ENCODE assay signal across 10 cellular contexts in genomic region chr5:10306806-10307205, GRCh38. TPM values are rescaled to one million over a fixed set of nuclear protein-coding genes. Genes with fewer than 3 reads are reported as not detected.
DNase-seq lines count a peak whose midpoint lies in the region; ATAC-seq and TF ChIP-seq lines count a peak whose summit lies in the region.
"Had no signal": no experiment of that assay in that cellular context is flagged by ENCODE, and none has a peak within 500 bp of the region (broad histone marks: within the 10 kb centered on the region; RNA-seq: fewer than 3 reads in every experiment).

No MANE protein-coding gene starts in this region.

- peaks cover 3% of the 10 kb centered on the region for H3K4me1 ChIP-seq in iPS-15b (ENCODE audit: control insufficient read depth, insufficient read depth, low read length)
- H3K4me1 ChIP-seq in stomach: peaks cover 13 to 70% (median 46%) of the 10 kb centered on the region in 4 donors
- H3K4me1 ChIP-seq: BLaER1 had no signal

- 51 to 70% (median 66%) methylated on average over 8 of the region's 8 CpGs for WGBS in stomach, 5 donors

- H3K9ac ChIP-seq in iPS-15b (ENCODE audit: low read depth, low read length): no peak overlapping the region
- H3K9ac ChIP-seq: BLaER1 had no signal

- H3K36me3 ChIP-seq in iPS-15b (ENCODE audit: control insufficient read depth, insufficient read depth, low read length) (no peaks in the 10 kb centered on the region), stomach (no peaks in the 10 kb centered on the region)
- H3K36me3 ChIP-seq: BLaER1 had no signal

- H3K9me3 Mint-ChIP-seq in activated T-helper 1 cell treated with anti-CD3 and anti-CD28 coated beads, Interleukin-12 subunit alpha, Interleukin-12 subunit beta, Interleukin-2, Interleukin-4 antibody, amounts not matched to agents 30 ng/mL and 10 ng/mL and 1 ng/mL, durations not matched to agents 14 hours and 24 hours and 36 hours: no peaks in the 10 kb centered on the region

- peaks cover 9% of the 10 kb centered on the region for H3K4me1 Mint-ChIP-seq in activated T-helper 1 cell treated with anti-CD3 and anti-CD28 coated beads, Interleukin-12 subunit alpha, Interleukin-12 subunit beta, Interleukin-2, Interleukin-4 antibody, amounts not matched to agents 30 ng/mL and 10 ng/mL and 1 ng/mL, durations not matched to agents 14 hours and 24 hours and 36 hours (ENCODE audit: low read depth)

- H3K4me3 ChIP-seq in iPS-15b (ENCODE audit: low read depth, low read length): peak overlapping the region; percentile 73
- H3K4me3 ChIP-seq in stomach: peak overlapping the region; percentile 58 to 68 (median 62)
- H3K4me3 ChIP-seq: BLaER1 had no signal

- H3K27me3 ChIP-seq in iPS-15b (ENCODE audit: control insufficient read depth, insufficient read depth, low read length): peaks cover 13% of the 10 kb centered on the region
- no peaks in the 10 kb centered on the region for H3K27me3 ChIP-seq in stomach

- peak overlapping the region; percentile 85 for H3K4me3 Mint-ChIP-seq in activated T-helper 1 cell treated with anti-CD3 and anti-CD28 coated beads, Interleukin-12 subunit alpha, Interleukin-12 subunit beta, Interleukin-2, Interleukin-4 antibody, amounts not matched to agents 30 ng/mL and 10 ng/mL and 1 ng/mL, durations not matched to agents 14 hours and 24 hours and 36 hours

- H3K36me3 Mint-ChIP-seq in activated T-helper 1 cell treated with anti-CD3 and anti-CD28 coated beads, Interleukin-12 subunit alpha, Interleukin-12 subunit beta, Interleukin-2, Interleukin-4 antibody, amounts not matched to agents 30 ng/mL and 10 ng/mL and 1 ng/mL, durations not matched to agents 14 hours and 24 hours and 36 hours (ENCODE audit: low read depth): peaks cover 3% of the 10 kb centered on the region

- TF ChIP-seq POLR2A in stomach (IDR thresholded peaks at IDR 0.05): no peak

- peak; percentile 65 for DNase-seq in DMS79 treated with DMSO at 0.1 percent for 48 hours (lab: John Stamatoyannopoulos, UW)
- no peak for DNase-seq in DMS79 (lab: John Stamatoyannopoulos, UW)
- no peak for DNase-seq in activated T-helper 1 cell treated with anti-CD3 and anti-CD28 coated beads, Interleukin-12 subunit alpha, Interleukin-12 subunit beta, Interleukin-2, Interleukin-4 antibody, amounts not matched to agents 30 ng/mL and 10 ng/mL and 1 ng/mL, durations not matched to agents 14 hours and 24 hours and 36 hours (ENCODE audit: low spot score)
- no peak for DNase-seq in stomach
- no peak for DNase-seq in stimulated activated CD4-positive, alpha-beta T cell treated with anti-CD3 and anti-CD28 coated beads, Interleukin-2, amount 100 ng/mL, for 48 hours
- DNase-seq in left colon: no peak
- DNase-seq in central memory CD4-positive, alpha-beta T cell: no peak
- DNase-seq: effector CD8-positive, alpha-beta T cell had no signal

- TF ChIP-seq EP300 in stomach (IDR thresholded peaks at IDR 0.05): no peak

- no peak for TF ChIP-seq CTCF in stomach (IDR thresholded peaks at IDR 0.05)

- peak overlapping the region in 4 of 5 donors; percentile 77 to 89 (median 82) for H3K27ac ChIP-seq in stomach
- H3K27ac ChIP-seq: BLaER1 had no signal

- H3K9me3 ChIP-seq in iPS-15b (ENCODE audit: control insufficient read depth, insufficient read depth, low read length): no peaks in the 10 kb centered on the region
- H3K9me3 ChIP-seq in stomach: no peaks in the 10 kb centered on the region

- intact Hi-C loops in activated T-helper 1 cell treated with anti-CD3 and anti-CD28 coated beads, Interleukin-12 subunit alpha, Interleukin-12 subunit beta, Interleukin-2, Interleukin-4 antibody, amounts not matched to agents 30 ng/mL and 10 ng/mL and 1 ng/mL, durations not matched to agents 14 hours and 24 hours and 36 hours (cut with micrococcal nuclease): no loop called here
- intact Hi-C loops in stomach (cut with DNase I; ENCODE audit: low total_unique reads) (no loop called here), left colon (cut with DNase I, micrococcal nuclease) (no loop called here)

- H3K27ac Mint-ChIP-seq in activated T-helper 1 cell treated with anti-CD3 and anti-CD28 coated beads, Interleukin-12 subunit alpha, Interleukin-12 subunit beta, Interleukin-2, Interleukin-4 antibody, amounts not matched to agents 30 ng/mL and 10 ng/mL and 1 ng/mL, durations not matched to agents 14 hours and 24 hours and 36 hours: no peak overlapping the region

- ATAC-seq in left colon: no peak

- peaks cover 39% of the 10 kb centered on the region for H3K27me3 Mint-ChIP-seq in activated T-helper 1 cell treated with anti-CD3 and anti-CD28 coated beads, Interleukin-12 subunit alpha, Interleukin-12 subunit beta, Interleukin-2, Interleukin-4 antibody, amounts not matched to agents 30 ng/mL and 10 ng/mL and 1 ng/mL, durations not matched to agents 14 hours and 24 hours and 36 hours (ENCODE audit: insufficient read depth)

RNA-seq across cellular contexts. Expression of gene CMBL, which starts 0.9 kb away (rescaled TPM):
- 0.20 and 0.29 TPM in 2 replicates for total RNA-seq in activated T-helper 1 cell treated with anti-CD3 and anti-CD28 coated beads, Interleukin-12 subunit alpha, Interleukin-12 subunit beta, Interleukin-2, Interleukin-4 antibody, amounts not matched to agents 30 ng/mL and 10 ng/mL and 1 ng/mL, durations not matched to agents 14 hours and 24 hours and 36 hours
- 10 to 100 TPM in 3 of 5 donors, 1 to 10 TPM in 1, not detected in 1; 2.7 to 23.1 (median 16.7) TPM for total RNA-seq in stomach
- 100 to 1,000 TPM in 1 of 3 donors, 10 to 100 TPM in 2; 19.0 to 153 (median 33.9) TPM for polyA plus RNA-seq in stomach
- total RNA-seq in left colon: 100 to 1,000 TPM; 172 to 182 TPM

RNA-seq across cellular contexts. Expression of gene MARCHF6, which starts 46.7 kb away (rescaled TPM):
- total RNA-seq in activated T-helper 1 cell treated with anti-CD3 and anti-CD28 coated beads, Interleukin-12 subunit alpha, Interleukin-12 subunit beta, Interleukin-2, Interleukin-4 antibody, amounts not matched to agents 30 ng/mL and 10 ng/mL and 1 ng/mL, durations not matched to agents 14 hours and 24 hours and 36 hours: 98.8 and 109 TPM in 2 replicates
- total RNA-seq in stomach (100 to 1,000 TPM in 4 of 5 donors, 10 to 100 TPM in 1; 58.2 to 384 (median 136) TPM), left colon (100 to 1,000 TPM; 153 to 168 TPM)
- 10 to 100 TPM; 11.8 to 62.8 (median 14.7) TPM for polyA plus RNA-seq in stomach

RNA-seq across cellular contexts. Expression of gene CCT5, which starts 56.7 kb away (rescaled TPM):
- total RNA-seq in activated T-helper 1 cell treated with anti-CD3 and anti-CD28 coated beads, Interleukin-12 subunit alpha, Interleukin-12 subunit beta, Interleukin-2, Interleukin-4 antibody, amounts not matched to agents 30 ng/mL and 10 ng/mL and 1 ng/mL, durations not matched to agents 14 hours and 24 hours and 36 hours: 511 and 512 TPM in 2 replicates
- 100 to 1,000 TPM in 3 of 5 donors, 10 to 100 TPM in 2; 18.5 to 201 (median 116) TPM for total RNA-seq in stomach
- polyA plus RNA-seq in stomach: 100 to 1,000 TPM; 104 to 116 (median 109) TPM
- 100 to 1,000 TPM; 136 to 150 TPM for total RNA-seq in left colon

RNA-seq across cellular contexts. Expression of gene ATPSCKMT, which starts 57.1 kb away (rescaled TPM):
- total RNA-seq in activated T-helper 1 cell treated with anti-CD3 and anti-CD28 coated beads, Interleukin-12 subunit alpha, Interleukin-12 subunit beta, Interleukin-2, Interleukin-4 antibody, amounts not matched to agents 30 ng/mL and 10 ng/mL and 1 ng/mL, durations not matched to agents 14 hours and 24 hours and 36 hours: 25.1 and 30.4 TPM in 2 replicates
- 10 to 100 TPM in 3 of 5 donors, 1 to 10 TPM in 2; 2.3 to 26.8 (median 20.7) TPM for total RNA-seq in stomach
- polyA plus RNA-seq in stomach: 10 to 100 TPM in 2 of 3 donors, 1 to 10 TPM in 1; 8.1 to 12.0 (median 10.5) TPM
- 10 to 100 TPM; 13.2 to 17.4 TPM for total RNA-seq in left colon

Comparison
In these comparisons a context has a peak if more than half of its experiments do, and no peak if none do; other contexts are left out.
1. RNA of gene CMBL, which starts 0.9 kb away (total RNA-seq): 172 to 182 TPM in left colon; 2.7 to 23.1 TPM in stomach and 0.20 to 0.29 TPM in activated T-helper 1 cell treated with anti-CD3 and anti-CD28 coated beads, Interleukin-12 subunit alpha, Interleukin-12 subunit beta, Interleukin-2, Interleukin-4 antibody, amounts not matched to agents 30 ng/mL and 10 ng/mL and 1 ng/mL, durations not matched to agents 14 hours and 24 hours and 36 hours; every median in the first group is over 4 times any median in the second.